19 cellular contexts compared by ENCODE assay signal in genomic region chr1:203691454-203691853, GRCh38.
DNase-seq lines count a peak whose midpoint lies in the region; ATAC-seq and TF ChIP-seq lines count a peak whose summit lies in the region.
"Had no signal": no experiment of that assay in that cellular context is flagged by ENCODE, and none has a peak within 500 bp of the region (broad histone marks: within the 10 kb centered on the region; RNA-seq: fewer than 3 reads in every experiment).

No MANE protein-coding gene starts in this region.

- H3K36me3 ChIP-seq in RWPE2 (ENCODE audit: low read depth) (peaks cover 5% of the 10 kb centered on the region; the same call in 1 of the 2 replicates), esophagus squamous epithelium (peaks cover 0 to 27% (median 0%) of the 10 kb centered on the region in 3 donors), rectal smooth muscle tissue (ENCODE audit: control insufficient read depth, insufficient read depth, low read length) (peaks cover 2% of the 10 kb centered on the region)

- H3K36me3 Mint-ChIP-seq in CD4-positive, alpha-beta T cell (ENCODE audit: low read depth) = peaks cover 56% of the 10 kb centered on the region

- H3K9ac ChIP-seq in rectal smooth muscle tissue (ENCODE audit: low read length) = no peak overlapping the region
- H3K9ac ChIP-seq: KMS-11 had no signal

- H3K4me1 ChIP-seq in RWPE2 (ENCODE audit: insufficient read depth, poor library complexity, severe bottlenecking) (peaks cover 21% of the 10 kb centered on the region), esophagus squamous epithelium (peaks cover 25 to 62% (median 44%) of the 10 kb centered on the region in 3 donors), rectal smooth muscle tissue (ENCODE audit: control insufficient read depth, insufficient read depth, low read length) (peaks cover 61% of the 10 kb centered on the region)

- H3K9me3 Mint-ChIP-seq in CD4-positive, alpha-beta T cell = no peaks in the 10 kb centered on the region
- H3K9me3 Mint-ChIP-seq: activated naive CD8-positive, alpha-beta T cell treated with anti-CD3 and anti-CD28 coated beads, Interleukin-2, amount 50 U/mL, for 24 hours; memory B cell had no signal

- H3K4me3 Mint-ChIP-seq in CD4-positive, alpha-beta T cell = no peak overlapping the region
- H3K4me3 Mint-ChIP-seq: activated naive CD8-positive, alpha-beta T cell treated with anti-CD3 and anti-CD28 coated beads, Interleukin-2, amount 50 U/mL, for 24 hours; B cell; memory B cell had no signal

- H3K4me1 Mint-ChIP-seq in CD4-positive, alpha-beta T cell (ENCODE audit: low read depth) = peaks cover 61% of the 10 kb centered on the region

- no peak for TF ChIP-seq CTCF in CD4-positive, alpha-beta T cell (IDR thresholded peaks at IDR 0.05)
- TF ChIP-seq CTCF in RWPE2 (IDR thresholded peaks at IDR 0.05; ENCODE audit: poor library complexity, severe bottlenecking) (no peak), esophagus squamous epithelium (IDR thresholded peaks at IDR 0.05) (no peak)

- H3K27me3 Mint-ChIP-seq in CD4-positive, alpha-beta T cell = no peaks in the 10 kb centered on the region
- H3K27me3 Mint-ChIP-seq: activated naive CD8-positive, alpha-beta T cell treated with anti-CD3 and anti-CD28 coated beads, Interleukin-2, amount 50 U/mL, for 24 hours; B cell; memory B cell had no signal

- H3K27ac ChIP-seq in CD4-positive, alpha-beta T cell (ENCODE audit: low read depth, low read length) = no peak overlapping the region
- peak overlapping the region; percentile 94 for H3K27ac ChIP-seq in RWPE2 (ENCODE audit: poor library complexity, severe bottlenecking)
- H3K27ac ChIP-seq in esophagus squamous epithelium = peak overlapping the region; percentile 58 to 96 (median 87)
- H3K27ac ChIP-seq in rectal smooth muscle tissue (ENCODE audit: low read depth, low read length) = peak overlapping the region; percentile 66
- H3K27ac ChIP-seq in caudate nucleus (ENCODE audit: low read depth, low read length) = no peak overlapping the region
- H3K27ac ChIP-seq: KMS-11 had no signal

- H3K27me3 ChIP-seq in CD4-positive, alpha-beta T cell (ENCODE audit: control insufficient read depth, insufficient read depth, low read length) = no peaks in the 10 kb centered on the region
- H3K27me3 ChIP-seq in RWPE2 (ENCODE audit: insufficient read depth, poor library complexity, severe bottlenecking) (no peaks in the 10 kb centered on the region), esophagus squamous epithelium (no peaks in the 10 kb centered on the region), rectal smooth muscle tissue (ENCODE audit: control insufficient read depth, insufficient read depth, low read length) (no peaks in the 10 kb centered on the region)

- POLR2A ChIA-PET in CD4-positive, alpha-beta T cell (lab: Charles Lee) = interaction anchor here (1.4 to 2.3 kb wide), 2 partner anchors 10 to 17 kb away, joined by 4 to 11 read pairs; no protein-coding TSS in a partner anchor

- no peak for TF ChIP-seq POLR2A in esophagus squamous epithelium (IDR thresholded peaks at IDR 0.05)

- H3K9me3 ChIP-seq in CD4-positive, alpha-beta T cell (ENCODE audit: control insufficient read depth, low read length) = no peaks in the 10 kb centered on the region
- H3K9me3 ChIP-seq in RWPE2 (ENCODE audit: severe bottlenecking) (no peaks in the 10 kb centered on the region), esophagus squamous epithelium (no peaks in the 10 kb centered on the region)

- CTCF ChIA-PET in CD4-positive, alpha-beta T cell (lab: Charles Lee) = interaction anchor here (1.3 kb wide), 1 partner anchor 18 kb away, joined by 4 read pairs; no protein-coding TSS in a partner anchor

- no peak for DNase-seq in CD4-positive, alpha-beta T cell
- DNase-seq in RWPE2 (ENCODE audit: low spot score) (no peak), esophagus squamous epithelium (lab: John Stamatoyannopoulos, UW) (no peak), caudate nucleus (lab: John Stamatoyannopoulos, UW) (no peak)
- DNase-seq: activated CD8-positive, alpha-beta memory T cell treated with anti-CD3 and anti-CD28 coated beads, Interleukin-2, amount 50 U/mL, for 48 hours; activated naive CD8-positive, alpha-beta T cell treated with anti-CD3 and anti-CD28 coated beads, Interleukin-2, amount 50 U/mL, for 24 hours; DMS79 treated with DMSO at 0.1 percent for 48 hours; NCI-H1436; nucleus accumbens; stimulated activated naive CD4-positive, alpha-beta T cell; T-helper 1 cell had no signal

- WGBS in esophagus squamous epithelium, 2 donors = 80 to 88% methylated on average over 5 of the region's 5 CpGs

- peak overlapping the region; percentile 39 for H3K27ac Mint-ChIP-seq in CD4-positive, alpha-beta T cell
- H3K27ac Mint-ChIP-seq: activated naive CD8-positive, alpha-beta T cell treated with anti-CD3 and anti-CD28 coated beads, Interleukin-2, amount 50 U/mL, for 24 hours; B cell; memory B cell had no signal

- intact Hi-C loops in CD4-positive, alpha-beta T cell (cut with DNase I, micrococcal nuclease) = no loop called here
- intact Hi-C loops in esophagus squamous epithelium (cut with DNase I) = no loop called here

- H3K4me3 ChIP-seq in RWPE2 (ENCODE audit: severe bottlenecking) (no peak overlapping the region), esophagus squamous epithelium (no peak overlapping the region), rectal smooth muscle tissue (ENCODE audit: low read length) (no peak overlapping the region)

- ATAC-seq in CD4-positive, alpha-beta T cell (ENCODE audit: poor library complexity) = no peak
- no peak for ATAC-seq in RWPE2 (ENCODE audit: low read depth)
- ATAC-seq in HG03280 (IDR thresholded peaks at IDR 0.05; ENCODE audit: unreplicated experiment) = no peak
- no peak for ATAC-seq in GM21423 (IDR thresholded peaks at IDR 0.05; ENCODE audit: unreplicated experiment)
- no peak for ATAC-seq in HG03045 (IDR thresholded peaks at IDR 0.05; ENCODE audit: unreplicated experiment)
- ATAC-seq: activated naive CD8-positive, alpha-beta T cell treated with anti-CD3 and anti-CD28 coated beads, Interleukin-2, amount 50 U/mL, for 24 hours; esophagus mucosa had no signal

Comparison
In these comparisons a context has a peak if more than half of its experiments do, and no peak if none do; other contexts are left out.
1. H3K27ac ChIP-seq: peak in RWPE2 (single experiment), esophagus squamous epithelium (4 of 4) and rectal smooth muscle tissue (single experiment); none in CD4-positive, alpha-beta T cell (single experiment) and caudate nucleus (single experiment).